Comparison of ENCODE assay signal across 8 cellular contexts in genomic region chr15:38440353-38441129, GRCh38. TPM values are rescaled to one million over a fixed set of nuclear protein-coding genes. Genes with fewer than 3 reads are reported as not detected.
DNase-seq lines count a peak whose midpoint lies in the region; ATAC-seq, FAIRE-seq and TF ChIP-seq lines count a peak whose summit lies in the region.

No MANE protein-coding gene starts in this region.

- H3K36me3 Mint-ChIP-seq in CD14-positive monocyte: no peaks in the 10 kb centered on the region
- no peaks in the 10 kb centered on the region for H3K36me3 Mint-ChIP-seq in activated CD4-positive, alpha-beta T cell treated with anti-CD3 and anti-CD28 coated beads, Interleukin-2, amount 10 ng/mL, durations not matched to agents 24 days and 14 days (ENCODE audit: low read depth)

- TF ChIP-seq EP300 in suprapubic skin (IDR thresholded peaks at IDR 0.05): no peak

- H3K36me3 ChIP-seq in mucosa of descending colon (ENCODE audit: low read depth) (no peaks in the 10 kb centered on the region), suprapubic skin (no peaks in the 10 kb centered on the region)

- WGBS in suprapubic skin: 32% methylated on average over 9 of the region's 9 CpGs

- H3K4me1 Mint-ChIP-seq in CD14-positive monocyte: peaks cover 27% of the 10 kb centered on the region
- peaks cover 9% of the 10 kb centered on the region for H3K4me1 Mint-ChIP-seq in activated CD4-positive, alpha-beta T cell treated with anti-CD3 and anti-CD28 coated beads, Interleukin-2, amount 10 ng/mL, durations not matched to agents 24 days and 14 days

- H3K27ac ChIP-seq in suprapubic skin: no peak overlapping the region

- H3K27me3 ChIP-seq in suprapubic skin: no peaks in the 10 kb centered on the region

- peak; percentile 29 for FAIRE-seq in endometrium (lab: Jason Lieb, UNC)

- ATAC-seq in GM19025 (IDR thresholded peaks at IDR 0.05; ENCODE audit: low read depth, unreplicated experiment): peak; percentile 67
- peak; percentile 88 for ATAC-seq in HG03354 (IDR thresholded peaks at IDR 0.05; ENCODE audit: poor library complexity, severe bottlenecking, unreplicated experiment)
- ATAC-seq in mucosa of descending colon: peak; percentile 98

- peaks cover 0 to 4% (median 0%) of the 10 kb centered on the region in 7 donors for H3K9me3 Mint-ChIP-seq in CD14-positive monocyte
- no peaks in the 10 kb centered on the region for H3K9me3 Mint-ChIP-seq in activated CD4-positive, alpha-beta T cell treated with anti-CD3 and anti-CD28 coated beads, Interleukin-2, amount 10 ng/mL, durations not matched to agents 24 days and 14 days

- H3K9me3 ChIP-seq in mucosa of descending colon (no peaks in the 10 kb centered on the region), suprapubic skin (no peaks in the 10 kb centered on the region)

- H3K4me3 ChIP-seq in mucosa of descending colon: no peak overlapping the region
- no peak overlapping the region for H3K4me3 ChIP-seq in suprapubic skin

- no peak overlapping the region for H3K4me3 Mint-ChIP-seq in CD14-positive monocyte
- no peak overlapping the region for H3K4me3 Mint-ChIP-seq in activated CD4-positive, alpha-beta T cell treated with anti-CD3 and anti-CD28 coated beads, Interleukin-2, amount 10 ng/mL, durations not matched to agents 24 days and 14 days

- H3K27ac Mint-ChIP-seq in CD14-positive monocyte: peak overlapping the region in 1 of 7 donors; percentile 58
- peak overlapping the region; percentile 32 for H3K27ac Mint-ChIP-seq in activated CD4-positive, alpha-beta T cell treated with anti-CD3 and anti-CD28 coated beads, Interleukin-2, amount 10 ng/mL, durations not matched to agents 24 days and 14 days

- H3K27me3 Mint-ChIP-seq in CD14-positive monocyte (ENCODE audit: low read depth in 3 of 3): peaks cover 0 to 8% (median 4%) of the 10 kb centered on the region in 3 donors
- peaks cover 42% of the 10 kb centered on the region for H3K27me3 Mint-ChIP-seq in activated CD4-positive, alpha-beta T cell treated with anti-CD3 and anti-CD28 coated beads, Interleukin-2, amount 10 ng/mL, durations not matched to agents 24 days and 14 days

- TF ChIP-seq CTCF in CD14-positive monocyte (IDR thresholded peaks at IDR 0.05) (peak; percentile 97), mucosa of descending colon (IDR thresholded peaks at IDR 0.05) (peak; percentile 80), suprapubic skin (IDR thresholded peaks at IDR 0.05) (peak; percentile 75 to 86)

- TF ChIP-seq POLR2A in suprapubic skin (IDR thresholded peaks at IDR 0.05): no peak

- intact Hi-C loops in CD14-positive monocyte (cut with micrococcal nuclease): loop anchor here (5.0 kb wide), 2 partner anchors 242 to 247 kb away; no protein-coding TSS in a partner anchor
- intact Hi-C loops in activated CD4-positive, alpha-beta T cell treated with anti-CD3 and anti-CD28 coated beads, Interleukin-2, amount 10 ng/mL, durations not matched to agents 24 days and 14 days (cut with micrococcal nuclease): loop anchor here (1.0 to 5.0 kb wide), 4 partner anchors 14 to 259 kb away; partner anchors contain the start of genes FAM98B and RASGRP1
- intact Hi-C loops in mucosa of descending colon (cut with DNase I, micrococcal nuclease): loop anchor here (5.0 to 10.0 kb wide), 2 partner anchors 242 to 244 kb away; no protein-coding TSS in a partner anchor

- H3K4me1 ChIP-seq in mucosa of descending colon (ENCODE audit: low read depth) (no peaks in the 10 kb centered on the region), suprapubic skin (no peaks in the 10 kb centered on the region)

- no peak for DNase-seq in CD14-positive monocyte (ENCODE audit: low spot score)
- peak; percentile 64 to 79 for DNase-seq in NCI-H524 (lab: John Stamatoyannopoulos, UW)
- DNase-seq in activated CD4-positive, alpha-beta T cell treated with anti-CD3 and anti-CD28 coated beads, Interleukin-2, amount 10 ng/mL, durations not matched to agents 24 days and 14 days: peak; percentile 86
- peak in 2 of 3 donors; percentile 28 to 33 for DNase-seq in mucosa of descending colon
- DNase-seq in suprapubic skin (ENCODE audit: low spot score in 2 of 2): peak in 1 of 2 donors; percentile 61

RNA-seq across cellular contexts. Expression of gene FAM98B, which starts 13.4 kb away (rescaled TPM):
- under 1 TPM; 0.41 to 0.69 TPM for polyA plus RNA-seq in CD14-positive monocyte
- 64.0 and 71.6 TPM in 2 replicates for total RNA-seq in activated CD4-positive, alpha-beta T cell treated with anti-CD3 and anti-CD28 coated beads, Interleukin-2, amount 10 ng/mL, durations not matched to agents 24 days and 14 days
- 10 to 100 TPM; 15.8 to 29.7 (median 21.9) TPM for total RNA-seq in mucosa of descending colon
- 10 to 100 TPM in 3 of 4 donors, 1 to 10 TPM in 1; 9.4 to 48.3 (median 14.7) TPM for total RNA-seq in suprapubic skin
